20 cellular contexts compared by ENCODE assay signal in the genomic region with DNA sequence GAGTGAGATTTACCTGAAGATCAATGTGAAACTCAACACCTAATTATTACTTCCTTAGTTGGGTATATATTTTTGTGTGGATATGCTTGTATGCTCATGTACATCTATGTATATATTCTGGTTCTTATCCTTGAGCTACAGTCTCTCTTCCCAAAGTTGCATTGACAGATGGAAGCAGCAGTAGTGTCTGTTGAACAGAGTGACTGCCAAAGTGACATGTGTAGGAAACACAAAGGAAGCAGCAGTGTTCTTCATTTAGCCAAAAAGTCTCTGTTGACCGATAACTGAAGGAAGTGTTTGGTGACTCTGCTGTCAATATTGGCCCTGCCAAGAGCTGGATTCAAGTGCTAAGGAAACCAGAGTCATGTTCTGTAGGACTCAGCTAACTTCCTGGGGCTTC.
DNase-seq lines count a peak whose midpoint lies in the region; ATAC-seq lines count a peak whose summit lies in the region.
"Had no signal": no experiment of that assay in that cellular context is flagged by ENCODE, and none has a peak within 500 bp of the region (broad histone marks: within the 10 kb centered on the region; RNA-seq: fewer than 3 reads in every experiment).

No MANE protein-coding gene starts in this region.

- peaks cover 0 to 4% (median 0%) of the 10 kb centered on the region in 7 donors for H3K4me1 Mint-ChIP-seq in naive thymus-derived CD4-positive, alpha-beta T cell

- POLR2A ChIA-PET in naive thymus-derived CD4-positive, alpha-beta T cell (lab: Charles Lee) = no interaction called here

- CTCF ChIA-PET in naive thymus-derived CD4-positive, alpha-beta T cell (lab: Charles Lee) = no interaction called here

- H3K36me3 ChIP-seq in naive thymus-derived CD4-positive, alpha-beta T cell (ENCODE audit: control insufficient read depth in 2 of 3, insufficient read depth in 3 of 3, low read length in 3 of 3) = peaks cover 5 to 48% (median 13%) of the 10 kb centered on the region in 3 experiments
- H3K36me3 ChIP-seq: HAP-1 had no signal

- H3K4me1 ChIP-seq in naive thymus-derived CD4-positive, alpha-beta T cell (ENCODE audit: control insufficient read depth in 2 of 2, insufficient read depth in 2 of 2, low read length in 2 of 2) = no peaks in the 10 kb centered on the region
- H3K4me1 ChIP-seq: A549, Caco-2, HAP-1 had no signal

- peaks cover 21 to 80% (median 74%) of the 10 kb centered on the region in 5 donors for H3K36me3 Mint-ChIP-seq in naive thymus-derived CD4-positive, alpha-beta T cell

- no peaks in the 10 kb centered on the region for H3K27me3 ChIP-seq in naive thymus-derived CD4-positive, alpha-beta T cell (ENCODE audit: control insufficient read depth in 2 of 2, insufficient read depth in 2 of 2, low read length in 2 of 2)

- peak; percentile 34 for DNase-seq in Ammon's horn (ENCODE audit: low spot score)
- peak; percentile 79 for DNase-seq in G401 (ENCODE audit: low spot score)
- peak; percentile 76 for DNase-seq in cerebellar cortex (ENCODE audit: low spot score)
- no peak for DNase-seq in naive thymus-derived CD4-positive, alpha-beta T cell
- DNase-seq in SHP77 treated with DMSO at 0.1 percent for 48 hours (lab: John Stamatoyannopoulos, UW) = no peak
- DNase-seq in activated effector memory CD4-positive, alpha-beta T cell treated with anti-CD3 and anti-CD28 coated beads, Interleukin-2, amount 50 U/mL, for 16 hours = no peak
- DNase-seq: 8988T; ACHN; AML-193; Caco-2; CD4-positive, CD25-positive, alpha-beta regulatory T cell; CD8-positive, alpha-beta T cell; DMS79; EL; GF-D8; GOT3; HFFc6 had no signal

- H3K4me3 ChIP-seq in naive thymus-derived CD4-positive, alpha-beta T cell (ENCODE audit: low read length) = no peak overlapping the region
- H3K4me3 ChIP-seq: A549, HAP-1 had no signal

- no peak for ATAC-seq in naive thymus-derived CD4-positive, alpha-beta T cell
- ATAC-seq: A549; CD8-positive, alpha-beta T cell had no signal

- intact Hi-C loops in naive thymus-derived CD4-positive, alpha-beta T cell (cut with micrococcal nuclease) = no loop called here

- no peak overlapping the region for H3K27ac ChIP-seq in naive thymus-derived CD4-positive, alpha-beta T cell (ENCODE audit: low read depth, low read length)
- H3K27ac ChIP-seq: A549, C4-2B had no signal

- in situ Hi-C loops in G401 (cut with HindIII; ENCODE audit: low sequenced_read_pairs) = no loop called here

- no peak overlapping the region for H3K4me3 Mint-ChIP-seq in naive thymus-derived CD4-positive, alpha-beta T cell
- H3K4me3 Mint-ChIP-seq: CD4-positive, CD25-positive, alpha-beta regulatory T cell; CD8-positive, alpha-beta T cell; HFFc6 had no signal

- no peak overlapping the region for H3K27ac Mint-ChIP-seq in naive thymus-derived CD4-positive, alpha-beta T cell
- H3K27ac Mint-ChIP-seq: CD4-positive, CD25-positive, alpha-beta regulatory T cell; CD8-positive, alpha-beta T cell; HFFc6 had no signal

- H3K27me3 Mint-ChIP-seq in naive thymus-derived CD4-positive, alpha-beta T cell = no peaks in the 10 kb centered on the region
- H3K27me3 Mint-ChIP-seq: CD4-positive, CD25-positive, alpha-beta regulatory T cell had no signal

- H3K9me3 ChIP-seq in naive thymus-derived CD4-positive, alpha-beta T cell (ENCODE audit: control insufficient read depth in 2 of 3, low read length in 3 of 3) = no peaks in the 10 kb centered on the region
- H3K9me3 ChIP-seq: A549, Caco-2, HAP-1 had no signal

- peaks cover 0 to 13% (median 4%) of the 10 kb centered on the region in 11 donors for H3K9me3 Mint-ChIP-seq in naive thymus-derived CD4-positive, alpha-beta T cell
- H3K9me3 Mint-ChIP-seq: HFFc6 had no signal

Comparison
In these comparisons a context has a peak if more than half of its experiments do, and no peak if none do; other contexts are left out.
1. DNase-seq: peak in Ammon's horn (single experiment), G401 (single experiment) and cerebellar cortex (single experiment); none in naive thymus-derived CD4-positive, alpha-beta T cell (0 of 9), SHP77 treated with DMSO at 0.1 percent for 48 hours (single experiment) and activated effector memory CD4-positive, alpha-beta T cell treated with anti-CD3 and anti-CD28 coated beads, Interleukin-2, amount 50 U/mL, for 16 hours (single experiment).